ENCODE assay signal across 8 cellular contexts in genomic region chr1:43549921-43550597, GRCh38. TPM values are rescaled to one million over a fixed set of nuclear protein-coding genes. Genes with fewer than 3 reads are reported as not detected.
DNase-seq lines count a peak whose midpoint lies in the region; ATAC-seq, FAIRE-seq and TF ChIP-seq lines count a peak whose summit lies in the region.

No MANE protein-coding gene starts in this region.

- H3K79me2 ChIP-seq in H1 (ENCODE audit: control insufficient read depth in 1 of 2, insufficient read depth in 2 of 2, low read length in 2 of 2), result peaks cover 0 to 46% of the 10 kb centered on the region in 2 experiments; a peak in 1 of 4 replicates

- DNase-seq in GM13976 (ENCODE audit: low spot score) (peak; percentile 79), NCI-H2227 treated with DMSO at 0.1 percent for 48 hours (lab: John Stamatoyannopoulos, UW) (peak; percentile 83), H1 (ENCODE audit: low read depth in 1 of 2, low spot score in 2 of 2) (peak; percentile 88 to 89), natural killer cell (no peak), retina (no peak), pons (ENCODE audit: low spot score) (no peak)
- DNase-seq in stimulated activated CD4-positive, alpha-beta T cell treated with anti-CD3 and anti-CD28 coated beads, Interleukin-1b, Interleukin-23, amount 100 ng/mL, for 48 hours, result no peak

- H4K91ac ChIP-seq in H1 (replicated peaks; ENCODE audit: insufficient read length, low read length), result peak overlapping the region; percentile 92

- intact Hi-C loops in natural killer cell (cut with micrococcal nuclease), result no loop called here

- no peak overlapping the region for H3K14ac ChIP-seq in H1 (ENCODE audit: insufficient read length)

- peak overlapping the region; percentile 89 for H3K18ac ChIP-seq in H1 (ENCODE audit: extremely low read depth, low read length)

- ATAC-seq in natural killer cell, result peak in 2 of 3 donors; percentile 36 to 45
- no peak for ATAC-seq in HG02642 (IDR thresholded peaks at IDR 0.05; ENCODE audit: poor library complexity, unreplicated experiment)

- TF ChIP-seq POLR2A in H1 (IDR thresholded peaks at IDR 0.05; ENCODE audit: control extremely low read depth in 1 of 2, low read depth in 2 of 2, low read length in 2 of 2), result peak in 1 of 2 experiments; percentile 76; a peak in 2 of 3 replicates

- peak overlapping the region; percentile 84 for H2BK5ac ChIP-seq in H1 (ENCODE audit: low read depth, low read length)

- H2BK20ac ChIP-seq in H1 (ENCODE audit: low read length), result 0 out of 2 replicates have a peak overlapping the region, but pooled peaks have one; percentile 98

- FAIRE-seq in H1 (lab: Jason Lieb, UNC), result no peak

- no peak overlapping the region for H2AFZ ChIP-seq in H1 (ENCODE audit: low read length)

- 12% methylated on average over 13 of the region's 30 CpGs; no CpG with 5 or more reads in 1 of the 2 experiments for WGBS in H1 (ENCODE audit: extremely low coverage in 1 of 2, insufficient coverage in 1 of 2, insufficient read length in 1 of 2, insufficient replicate concordance in 2 of 2, low coverage in 1 of 2, low lambda C conversion rate in 2 of 2, missing lambda C conversion rate in 1 of 2), 2 experiments

- H3K4me1 Mint-ChIP-seq in natural killer cell, result peaks cover 8 to 15% of the 10 kb centered on the region in 2 donors

- H4K5ac ChIP-seq in H1 (ENCODE audit: insufficient read length, low read depth, low read length), result peak overlapping the region; percentile 87

- peak in 1 of 2 experiments; percentile 96; a peak in 2 of 3 replicates for TF ChIP-seq EP300 in H1 (IDR thresholded peaks at IDR 0.05; ENCODE audit: borderline replicate concordance in 1 of 2, low read depth in 2 of 2, low read length in 2 of 2)

- peaks cover 17 to 64% (median 50%) of the 10 kb centered on the region in 4 experiments for H3K4me1 ChIP-seq in H1 (replicated peaks in 1 of 4; ENCODE audit: control insufficient read depth in 3 of 4, insufficient read depth in 4 of 4, low read length in 3 of 4)

- peaks cover 9 to 12% (median 9%) of the 10 kb centered on the region in 4 experiments; a peak in 6 of 8 replicates for H3K36me3 ChIP-seq in H1 (ENCODE audit: control insufficient read depth in 2 of 4, insufficient read depth in 4 of 4, low read length in 3 of 4)

- peak overlapping the region; percentile 94; the same call in 1 of the 2 replicates for H4K8ac ChIP-seq in H1 (ENCODE audit: extremely low read depth, insufficient read depth, low read length)

- H3K4ac ChIP-seq in H1 (replicated peaks; ENCODE audit: insufficient read length, low read depth, low read length), result peak overlapping the region; percentile 63

- peak overlapping the region; percentile 90 for H3K27ac ChIP-seq in H1 (ENCODE audit: low read depth, low read length)

- H3K27me3 ChIP-seq in H1 (replicated peaks in 1 of 4; ENCODE audit: control insufficient read depth in 3 of 4, extremely low read depth in 1 of 4, insufficient read depth in 3 of 4, low read length in 3 of 4), result no peaks in the 10 kb centered on the region; a peak in 1 of 7 replicates

- H4K20me1 ChIP-seq in H1 (replicated peaks in 1 of 2; ENCODE audit: control insufficient read depth in 1 of 2, insufficient read depth in 2 of 2, low read length in 2 of 2), result peaks cover 10 to 18% of the 10 kb centered on the region in 2 experiments

- peak overlapping the region; percentile 27 to 56 (median 48); a peak in 7 of 8 replicates for H3K4me3 ChIP-seq in H1 (ENCODE audit: extremely low read depth in 1 of 4, insufficient read depth in 2 of 4, low read depth in 3 of 4, low read length in 4 of 4)

- H3K9me3 Mint-ChIP-seq in natural killer cell, result no peaks in the 10 kb centered on the region

- no peak overlapping the region for H3K27ac Mint-ChIP-seq in natural killer cell

- in situ Hi-C loops in GM13976 (cut with MboI; ENCODE audit: low sequenced_read_pairs, unreplicated experiment), result loop anchor here (25.0 kb wide), 1 partner anchor 387 kb away; the partner anchor contains the start of genes ARTN and IPO13

- peak overlapping the region; percentile 73 for H3K4me3 Mint-ChIP-seq in natural killer cell

- peak overlapping the region in 3 of 4 experiments; percentile 59 to 72 (median 66); a peak in 6 of 7 replicates for H3K9ac ChIP-seq in H1 (replicated peaks in 1 of 4; ENCODE audit: extremely low read depth in 1 of 4, low read depth in 3 of 4, low read length in 3 of 4)

- H3K4me2 ChIP-seq in H1 (ENCODE audit: insufficient read depth in 1 of 2, low read depth in 2 of 2, low read length in 2 of 2), result peak overlapping the region; percentile 72 to 83

- POLR2A ChIA-PET in H1 (lab: Charles Lee; ENCODE audit: partially characterized antibody), result interaction anchor here (0.6 to 14.9 kb wide), 17 partner anchors 8 to 439 kb away, joined by 3 to 270 read pairs (median 4); partner anchors contain the start of genes ELOVL1, KDM4A, PTPRF and ST3GAL3

- TF ChIP-seq CTCF in GM13976 (IDR thresholded peaks at IDR 0.05; ENCODE audit: borderline replicate concordance, control extremely low read depth, extremely low read depth, insufficient read depth, missing control alignments) (no peak), H1 (IDR thresholded peaks at IDR 0.05; ENCODE audit: control extremely low read depth in 1 of 3, insufficient read depth in 1 of 3, low read depth in 1 of 3, low read length in 3 of 3) (no peak), natural killer cell (IDR thresholded peaks at IDR 0.05) (no peak)

- H2AK5ac ChIP-seq in H1 (ENCODE audit: low read depth, low read length), result peak overlapping the region; percentile 97; the same call in 1 of the 2 replicates

- H3K56ac ChIP-seq in H1 (replicated peaks; ENCODE audit: insufficient read length, low read depth, low read length), result peak overlapping the region; percentile 34

- no peaks in the 10 kb centered on the region for H3K9me3 ChIP-seq in H1 (ENCODE audit: insufficient read depth in 2 of 2, low read depth in 1 of 2, low read length in 1 of 2)

- peak overlapping the region; percentile 83 for H2BK120ac ChIP-seq in H1 (replicated peaks; ENCODE audit: low read depth, low read length)

- peaks cover 25% of the 10 kb centered on the region for H3K79me1 ChIP-seq in H1 (ENCODE audit: low read depth, low read length)

- TF ChIP-seq RAD21 in H1 (IDR thresholded peaks at IDR 0.05 in 1 of 2, conservative IDR thresholded peaks at IDR 0.05 in 1 of 2; ENCODE audit: low read depth in 2 of 2, low read length in 2 of 2), result peak in 1 of 2 experiments; percentile 38; a peak in 2 of 4 replicates

- CTCF ChIA-PET in H1 (lab: Charles Lee; ENCODE audit: partially characterized antibody), result interaction anchor here (0.8 to 15.4 kb wide), 12 partner anchors 8 to 182 kb away, joined by 3 to 169 read pairs (median 3); partner anchors contain the start of genes ELOVL1 and PTPRF

- H3K36me3 Mint-ChIP-seq in natural killer cell, result no peaks in the 10 kb centered on the region

- H3K23ac ChIP-seq in H1 (ENCODE audit: insufficient read length), result no peak overlapping the region

- H3K27me3 Mint-ChIP-seq in natural killer cell (ENCODE audit: low read depth in 2 of 2), result peaks cover 7 to 15% of the 10 kb centered on the region in 2 donors

- peak overlapping the region; percentile 100 for H2BK12ac ChIP-seq in H1 (ENCODE audit: low read depth, low read length)

- H2BK15ac ChIP-seq in H1 (ENCODE audit: low read length), result 0 out of 2 replicates have a peak overlapping the region, but pooled peaks have one; percentile 77

- H3K23me2 ChIP-seq in H1 (ENCODE audit: low read depth, low read length), result peaks cover 5% of the 10 kb centered on the region

TF ChIP-seq in H1, 55 proteins besides CTCF, POLR2A, EP300 and RAD21 (continues in another document):
- TF ChIP-seq CHD1 (IDR thresholded peaks at IDR 0.05; ENCODE audit: low read depth, low read length) (no peak), CBX8 (IDR thresholded peaks at IDR 0.05; ENCODE audit: borderline replicate concordance, low read depth, low read length) (no peak), SRF (IDR thresholded peaks at IDR 0.05; ENCODE audit: low read depth, low read length) (0 out of 2 replicates have a peak, but pooled peaks have one; percentile 26), EGR1 (IDR thresholded peaks at IDR 0.05; ENCODE audit: borderline replicate concordance, low read depth, low read length) (peak; percentile 63), SUZ12 (IDR thresholded peaks at IDR 0.05; ENCODE audit: low read length) (no peak), TAF1 (IDR thresholded peaks at IDR 0.05; ENCODE audit: low read depth, low read length) (peak; percentile 86), BACH1 (IDR thresholded peaks at IDR 0.05; ENCODE audit: low read length) (peak; percentile 24; the same call in 1 of the 2 replicates), SP4 (IDR thresholded peaks at IDR 0.05; ENCODE audit: low read length) (0 out of 2 replicates have a peak, but pooled peaks have one; percentile 24), ATF2 (IDR thresholded peaks at IDR 0.05; ENCODE audit: low read length) (no peak), ASH2L (IDR thresholded peaks at IDR 0.05; ENCODE audit: low read length) (peak; percentile 98), SP1 (IDR thresholded peaks at IDR 0.05; ENCODE audit: low read depth, low read length) (peak; percentile 94), POU5F1 (IDR thresholded peaks at IDR 0.05; ENCODE audit: low read depth, low read length) (0 out of 2 replicates have a peak, but pooled peaks have one; percentile 25), POLR2AphosphoS5 (IDR thresholded peaks at IDR 0.05; ENCODE audit: low read depth, low read length) (peak; percentile 76), TBP (IDR thresholded peaks at IDR 0.05; ENCODE audit: low read depth, low read length) (peak; percentile 49)

RNA-seq across cellular contexts. Expression of gene PTPRF, which starts 19.4 kb away (rescaled TPM):
- total RNA-seq in H1 (2021; fragmentation: NEBNext Ultra II Directional; extraction: Animal tissue kit (Norgen Biotek cat#: 25700)), result 221 and 231 TPM in 2 replicates
- 136 and 174 TPM in 2 replicates for polyA plus RNA-seq in H1 (2011; rRNA removed)
- 128 TPM for polyA plus RNA-seq in H1 (2011; cell fraction: cytosol; rRNA removed)
- polyA plus RNA-seq in H1 (2011; cell fraction: nucleus; rRNA removed), result 286 TPM
- polyA plus RNA-seq in H1 (2012, experiment 1 of 2), result 142 to 208 TPM (median 171 TPM) in 4 replicates
- 95.7 TPM for polyA plus RNA-seq in H1 (2012, experiment 2 of 2)
- polyA plus RNA-seq in H1 (2013, experiment 1 of 2), result 171 TPM
- 161 TPM for polyA plus RNA-seq in H1 (2013, experiment 2 of 2)
- polyA minus RNA-seq in H1 (2011; rRNA and poly(A)+ RNA removed), result 365 and 371 TPM in 2 replicates
- polyA minus RNA-seq in H1 (2011; cell fraction: cytosol; rRNA and poly(A)+ RNA removed), result 155 TPM
- 141 TPM for polyA minus RNA-seq in H1 (2011; cell fraction: nucleus; rRNA and poly(A)+ RNA removed)
- total RNA-seq in natural killer cell, result 1 to 10 TPM in 1 of 3 donors, under 1 TPM in 1, not detected in 1; 0.12 to 1.9 TPM

Comparison
In these comparisons a context has a peak if more than half of its experiments do, and no peak if none do; other contexts are left out.
1. DNase-seq: peak in GM13976 (single experiment), NCI-H2227 treated with DMSO at 0.1 percent for 48 hours (single experiment) and H1 (2 of 2); none in natural killer cell (single experiment), retina (single experiment), pons (single experiment) and stimulated activated CD4-positive, alpha-beta T cell treated with anti-CD3 and anti-CD28 coated beads, Interleukin-1b, Interleukin-23, amount 100 ng/mL, for 48 hours (single experiment).
2. RNA of gene PTPRF, which starts 19.4 kb away (total RNA-seq): 221 to 231 TPM in H1; 0.12 to 1.9 TPM in natural killer cell; every median in the first group is over 10 times any median in the second.